In the genomic region with DNA sequence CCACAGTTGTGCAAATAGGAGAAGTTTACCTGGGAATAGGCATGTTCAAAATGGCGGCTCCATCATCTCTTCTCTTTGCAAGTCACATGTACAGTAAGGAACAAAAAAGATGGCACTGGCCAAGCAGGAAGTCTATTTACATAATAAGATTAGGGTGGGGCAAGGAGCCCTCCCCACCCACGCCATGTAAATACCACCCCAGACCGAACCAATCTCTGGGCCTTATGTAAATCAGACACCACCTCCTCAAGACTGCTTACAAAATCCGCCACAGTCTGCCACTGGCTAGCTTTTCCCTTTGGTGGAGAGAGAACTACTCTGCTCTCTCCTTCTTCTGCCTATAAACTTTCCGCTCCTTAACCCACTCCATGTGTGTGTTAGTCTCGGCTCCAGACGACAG, we compare ENCODE assay signal across 19 cellular contexts.
DNase-seq lines count a peak whose midpoint lies in the region; ATAC-seq, FAIRE-seq and TF ChIP-seq lines count a peak whose summit lies in the region.
"Had no signal": no experiment of that assay in that cellular context is flagged by ENCODE, and none has a peak within 500 bp of the region (broad histone marks: within the 10 kb centered on the region; RNA-seq: fewer than 3 reads in every experiment).

No MANE protein-coding gene starts in this region.

- H3K27ac ChIP-seq in K562 (ENCODE audit: extremely low read depth, low read depth, low read length) (no peak overlapping the region), heart left ventricle (no peak overlapping the region)

- TF ChIP-seq CTCF in NB4 (IDR thresholded peaks at IDR 0.05; ENCODE audit: low read depth, low read length) (no peak), K562 (IDR thresholded peaks at IDR 0.05 in 2 of 3, conservative IDR thresholded peaks at IDR 0.05 in 1 of 3; ENCODE audit: insufficient read depth in 2 of 3, low read depth in 1 of 3, low read length in 3 of 3) (no peak), heart left ventricle (IDR thresholded peaks at IDR 0.05) (no peak)

- no peaks in the 10 kb centered on the region; the same call in 1 of the 2 replicates for H3K9me3 ChIP-seq in K562 (replicated peaks; ENCODE audit: control insufficient read depth, insufficient read depth, low read depth, low read length)
- H3K9me3 ChIP-seq in heart left ventricle: peaks cover 0 to 6% (median 0%) of the 10 kb centered on the region in 12 donors

- POLR2A ChIA-PET in K562 (lab: Yijun Ruan, JAX): no interaction called here

- H3K79me2 ChIP-seq in K562 (ENCODE audit: control insufficient read depth, insufficient read depth, low read length): no peaks in the 10 kb centered on the region

- in situ Hi-C loops in Caki2 (cut with HindIII; ENCODE audit: low pct_unique_long_range_greater_than_20kb, low sequenced_read_pairs): no loop called here
- in situ Hi-C loops in K562 (cut with MboI): no loop called here

- WGBS in K562 (ENCODE audit: insufficient coverage, low coverage, missing lambda C conversion rate): 5% methylated on average over 7 of the region's 7 CpGs
- 91 to 93% (median 93%) methylated on average over 7 of the region's 7 CpGs for WGBS in heart left ventricle, 4 donors

- no peaks in the 10 kb centered on the region for H4K20me1 ChIP-seq in K562 (replicated peaks; ENCODE audit: control insufficient read depth, insufficient read depth, low read length)

- H3K4me3 ChIP-seq in NB4 (ENCODE audit: low read depth, low read length) (no peak overlapping the region), K562 (no peak overlapping the region), heart left ventricle (no peak overlapping the region)
- H3K4me3 ChIP-seq: GM23338 had no signal

- DNase-seq in NCI-H748 (lab: John Stamatoyannopoulos, UW; ENCODE audit: unreplicated experiment) (peak; percentile 2), NCI-H748 treated with DMSO at 0.1 percent for 48 hours (lab: John Stamatoyannopoulos, UW) (no peak), Caki2 (ENCODE audit: low read depth) (peak; percentile 21), NB4 (ENCODE audit: low read depth) (peak; percentile 37), K562 (ENCODE audit: extremely low read depth in 1 of 4, low spot score in 3 of 4) (peak in 2 of 4 experiments; percentile 5 to 28), heart left ventricle (no peak), mesenteric fat pad (ENCODE audit: low spot score) (no peak)
- no peak for DNase-seq in stimulated activated CD4-positive, alpha-beta T cell treated with anti-CD3 and anti-CD28 coated beads, Interleukin-1b, Interleukin-23, amount 100 ng/mL, for 48 hours
- DNase-seq: C1 segment of cervical spinal cord; CD4-positive, CD25-positive, alpha-beta regulatory T cell; CD8-positive, alpha-beta memory T cell; COR-L47; DMS79 treated with DMSO at 0.1 percent for 48 hours; GF-D8; H7; HFFc6 had no signal

- TF ChIP-seq RAD21 in K562 (CRISPR knock-in tag; conservative IDR thresholded peaks at IDR 0.05 in 1 of 2, IDR thresholded peaks at IDR 0.05 in 1 of 2): no peak

- CTCF ChIA-PET in K562 (lab: Yijun Ruan, JAX; ENCODE audit: low intra/inter-chr PET ratio): no interaction called here

- H3K4me1 ChIP-seq in K562 (replicated peaks in 1 of 2; ENCODE audit: control insufficient read depth in 2 of 2, insufficient read depth in 2 of 2, low read length in 2 of 2) (no peaks in the 10 kb centered on the region), heart left ventricle (no peaks in the 10 kb centered on the region)

- H3K27me3 ChIP-seq in K562 (ENCODE audit: control insufficient read depth in 2 of 2, insufficient read depth in 2 of 2, low read length in 2 of 2): no peaks in the 10 kb centered on the region
- no peaks in the 10 kb centered on the region for H3K27me3 ChIP-seq in heart left ventricle

- no peaks in the 10 kb centered on the region for H3K9me1 ChIP-seq in K562 (ENCODE audit: control insufficient read depth, insufficient read depth, low read length)

- no peak overlapping the region for H3K4me2 ChIP-seq in K562 (ENCODE audit: insufficient read depth, low read length)
- H3K4me2 ChIP-seq: GM23338 had no signal

- H2AFZ ChIP-seq in K562 (ENCODE audit: low read depth, low read length): no peak overlapping the region
- H2AFZ ChIP-seq: GM23338 had no signal

- no peak for TF ChIP-seq POLR2A in NB4 (IDR thresholded peaks at IDR 0.05; ENCODE audit: extremely low read depth, insufficient read length)
- TF ChIP-seq POLR2A in K562 (conservative IDR thresholded peaks at IDR 0.05): no peak
- no peak for TF ChIP-seq POLR2A in heart left ventricle (IDR thresholded peaks at IDR 0.05)

- no peaks in the 10 kb centered on the region for H3K36me3 ChIP-seq in K562 (ENCODE audit: control insufficient read depth, insufficient read depth, low read length)
- H3K36me3 ChIP-seq in heart left ventricle: no peaks in the 10 kb centered on the region

- no peak for TF ChIP-seq EP300 in K562 (IDR thresholded peaks at IDR 0.05; ENCODE audit: low read length)

- H3K9ac ChIP-seq in K562 (ENCODE audit: insufficient read depth in 1 of 2, low read depth in 2 of 2, low read length in 2 of 2): no peak overlapping the region

- intact Hi-C loops in K562 (cut with micrococcal nuclease) (no loop called here), heart left ventricle (cut with DNase I) (no loop called here)

- ATAC-seq in K562 (peak; percentile 65), heart left ventricle (no peak)
- ATAC-seq: GM23338, HCT116, HepG2 had no signal

- BruUV-seq in K562 (replicated peaks; lab: Mats Ljungman, UMichigan): no TSS peak

- no peak for FAIRE-seq in K562 (lab: Jason Lieb, UNC)
- FAIRE-seq: HepG2 had no signal

TF ChIP-seq in K562, 482 proteins besides CTCF, POLR2A, EP300 and RAD21:
- TF ChIP-seq, protein P1, sequence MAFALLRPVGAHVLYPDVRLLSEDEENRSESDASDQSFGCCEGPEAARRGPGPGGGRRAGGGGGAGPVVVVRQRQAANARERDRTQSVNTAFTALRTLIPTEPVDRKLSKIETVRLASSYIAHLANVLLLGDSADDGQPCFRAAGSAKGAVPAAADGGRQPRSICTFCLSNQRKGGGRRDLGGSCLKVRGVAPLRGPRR (CRISPR knock-in tag; IDR thresholded peaks at IDR 0.05): no peak
- TF ChIP-seq HNRNPH1 (optimal IDR thresholded peaks at IDR 0.05; ENCODE audit: low read depth, low read length): no peak
- peak in 1 of 3 experiments; percentile 24 for TF ChIP-seq YY1 (IDR thresholded peaks at IDR 0.05; ENCODE audit: borderline replicate concordance in 1 of 3, control insufficient read depth in 1 of 3, extremely low read depth in 1 of 3, insufficient read depth in 3 of 3, insufficient read length in 1 of 3, insufficient replicate concordance in 2 of 3, low read depth in 1 of 3, low read length in 2 of 3)
- TF ChIP-seq ZNF780A (CRISPR knock-in tag; IDR thresholded peaks at IDR 0.05): no peak
- TF ChIP-seq SRSF7 (optimal IDR thresholded peaks at IDR 0.05; ENCODE audit: low read depth, low read length): no peak
- no peak for TF ChIP-seq RNF2 (IDR thresholded peaks at IDR 0.05)

Comparison
In these comparisons a context has a peak if more than half of its experiments do, and no peak if none do; other contexts are left out.
1. DNase-seq: peak in NCI-H748 (single experiment), Caki2 (single experiment) and NB4 (single experiment); none in NCI-H748 treated with DMSO at 0.1 percent for 48 hours (single experiment), heart left ventricle (0 of 5), mesenteric fat pad (single experiment) and stimulated activated CD4-positive, alpha-beta T cell treated with anti-CD3 and anti-CD28 coated beads, Interleukin-1b, Interleukin-23, amount 100 ng/mL, for 48 hours (single experiment).